ENCODE assay signal across 28 cellular contexts in genomic region chrX:85223359-85223758, GRCh38. TPM values are rescaled to one million over a fixed set of nuclear protein-coding genes. Genes with fewer than 3 reads are reported as not detected.
"Had no signal": no experiment of that assay in that cellular context is flagged by ENCODE, and none has a peak within 500 bp of the region (broad histone marks: within the 10 kb centered on the region; RNA-seq: fewer than 3 reads in every experiment).

No MANE protein-coding gene starts in this region.

- H3K4me3 ChIP-seq: MG63, SK-N-MC had no signal

- H3K27me3 ChIP-seq: MG63 had no signal

- H3K4me3 Mint-ChIP-seq: activated CD4-positive, alpha-beta memory T cell treated with anti-CD3 and anti-CD28 coated beads, Interleukin-2, amount 10 ng/mL, durations not matched to agents 7 days and 5 days; activated CD4-positive, alpha-beta T cell treated with anti-CD3 and anti-CD28 coated beads for 36 hours; activated naive CD4-positive, alpha-beta T cell treated with anti-CD3 and anti-CD28 coated beads for 36 hours; activated naive CD8-positive, alpha-beta T cell; activated T-helper 17 cell treated with anti-CD3 and anti-CD28 coated beads, Interleukin-2, amount 50 U/mL, for 72 hours; IgD-negative memory B cell; T-cell had no signal

- ATAC-seq: activated CD4-positive, alpha-beta T cell treated with anti-CD3 and anti-CD28 coated beads for 36 hours; activated T-helper 17 cell treated with anti-CD3 and anti-CD28 coated beads, Interleukin-2, amount 50 U/mL, for 72 hours; T-cell had no signal

- H3K9me3 ChIP-seq: MG63 had no signal

- H3K27ac Mint-ChIP-seq: activated CD4-positive, alpha-beta memory T cell treated with anti-CD3 and anti-CD28 coated beads, Interleukin-2, amount 10 ng/mL, durations not matched to agents 7 days and 5 days; activated CD4-positive, alpha-beta T cell treated with anti-CD3 and anti-CD28 coated beads for 36 hours; activated naive CD4-positive, alpha-beta T cell treated with anti-CD3 and anti-CD28 coated beads for 36 hours; activated naive CD8-positive, alpha-beta T cell; activated T-helper 17 cell treated with anti-CD3 and anti-CD28 coated beads, Interleukin-2, amount 50 U/mL, for 72 hours; IgD-negative memory B cell; T-cell had no signal

- H3K9me3 Mint-ChIP-seq: activated CD4-positive, alpha-beta memory T cell treated with anti-CD3 and anti-CD28 coated beads, Interleukin-2, amount 10 ng/mL, durations not matched to agents 7 days and 5 days; activated naive CD4-positive, alpha-beta T cell treated with anti-CD3 and anti-CD28 coated beads for 36 hours; activated T-helper 17 cell treated with anti-CD3 and anti-CD28 coated beads, Interleukin-2, amount 50 U/mL, for 72 hours; T-cell had no signal

- H3K9ac ChIP-seq: KMS-11 had no signal

- H3K4me2 ChIP-seq: KMS-11 had no signal

- H3K27me3 Mint-ChIP-seq: activated CD4-positive, alpha-beta memory T cell treated with anti-CD3 and anti-CD28 coated beads, Interleukin-2, amount 10 ng/mL, durations not matched to agents 7 days and 5 days; activated CD4-positive, alpha-beta T cell treated with anti-CD3 and anti-CD28 coated beads for 36 hours; activated naive CD8-positive, alpha-beta T cell; activated T-helper 17 cell treated with anti-CD3 and anti-CD28 coated beads, Interleukin-2, amount 50 U/mL, for 72 hours had no signal

- H3K27ac ChIP-seq: KMS-11, SK-N-MC, WERI-Rb-1 had no signal

- DNase-seq: activated CD4-positive, alpha-beta memory T cell treated with anti-CD3 and anti-CD28 coated beads, Interleukin-2, amount 10 ng/mL, durations not matched to agents 7 days and 5 days; activated CD4-positive, alpha-beta T cell treated with anti-CD3 and anti-CD28 coated beads for 36 hours; activated CD4-positive, alpha-beta T cell treated with anti-CD3 and anti-CD28 coated beads, Interleukin-2, amount 50 U/mL, for 1 hour; activated gamma-delta T cell; activated naive CD4-positive, alpha-beta T cell treated with anti-CD3 and anti-CD28 coated beads for 36 hours; activated T-cell treated with anti-CD3 and anti-CD28 coated beads for 4 hours; activated T-cell treated with anti-CD3 and anti-CD28 coated beads, Interleukin-2, amount 50 U/mL, for 48 hours; caudate nucleus; MG63; MV-4-11; NCI-H1092 treated with DMSO at 0.1 percent for 48 hours; NCI-H1417 treated with DMSO at 0.1 percent for 48 hours; NCI-H1694 treated with DMSO at 0.1 percent for 48 hours; NCI-H2029 treated with DMSO at 0.1 percent for 48 hours; NCI-H2171; NCI-H2227 treated with DMSO at 0.1 percent for 48 hours; NCI-H446 treated with DMSO at 0.1 percent for 48 hours; NCI-H524 treated with DMSO at 0.1 percent for 48 hours; T-cell; WERI-Rb-1 had no signal

- H3K4me1 Mint-ChIP-seq: activated CD4-positive, alpha-beta memory T cell treated with anti-CD3 and anti-CD28 coated beads, Interleukin-2, amount 10 ng/mL, durations not matched to agents 7 days and 5 days; activated CD4-positive, alpha-beta T cell treated with anti-CD3 and anti-CD28 coated beads for 36 hours; activated T-helper 17 cell treated with anti-CD3 and anti-CD28 coated beads, Interleukin-2, amount 50 U/mL, for 72 hours had no signal

- H3K36me3 ChIP-seq: MG63, WERI-Rb-1 had no signal

- H3K36me3 Mint-ChIP-seq: activated naive CD8-positive, alpha-beta T cell; IgD-negative memory B cell; T-cell had no signal

RNA-seq across cellular contexts. Expression of gene SATL1, which starts 20.2 kb away (rescaled TPM):
- total RNA-seq: activated CD4-positive, alpha-beta memory T cell treated with anti-CD3 and anti-CD28 coated beads, Interleukin-2, amount 10 ng/mL, durations not matched to agents 7 days and 5 days; activated CD4-positive, alpha-beta T cell treated with anti-CD3 and anti-CD28 coated beads for 36 hours; activated CD8-positive, alpha-beta memory T cell treated with anti-CD3 and anti-CD28 coated beads for 36 hours; activated naive CD4-positive, alpha-beta T cell treated with anti-CD3 and anti-CD28 coated beads for 36 hours; activated T-helper 17 cell treated with anti-CD3 and anti-CD28 coated beads, Interleukin-2, amount 50 U/mL, for 72 hours; RPMI7951; T-helper 2 cell treated with Interferon-gamma antibody and Interleukin-4, amounts not matched to agents 100 ng/mL and 5 ng/mL, for 36 hours had no signal
